Comparison of ENCODE assay signal across 15 cellular contexts in genomic region chr2:37923308-37924055, GRCh38. TPM values are rescaled to one million over a fixed set of nuclear protein-coding genes. Genes with fewer than 3 reads are reported as not detected.
DNase-seq lines count a peak whose midpoint lies in the region; ATAC-seq and TF ChIP-seq lines count a peak whose summit lies in the region.
"Had no signal": no experiment of that assay in that cellular context is flagged by ENCODE, and none has a peak within 500 bp of the region (broad histone marks: within the 10 kb centered on the region; RNA-seq: fewer than 3 reads in every experiment).

No MANE protein-coding gene starts in this region.

- H3K27me3 Mint-ChIP-seq in GM23338 (ENCODE audit: insufficient read depth, low read depth, poor library complexity) = peaks cover 2% of the 10 kb centered on the region
- H3K27me3 Mint-ChIP-seq in immature natural killer cell (ENCODE audit: low read depth in 3 of 3) = peaks cover 7 to 17% (median 12%) of the 10 kb centered on the region in 3 donors
- H3K27me3 Mint-ChIP-seq in progenitor cell of endocrine pancreas = no peaks in the 10 kb centered on the region

- CTCF ChIA-PET in PC-9 (lab: Charles Lee) = no interaction called here

- H3K79me2 ChIP-seq in GM23338 (replicated peaks; ENCODE audit: insufficient read depth) = no peaks in the 10 kb centered on the region
- H3K79me2 ChIP-seq in PC-9 (ENCODE audit: low read depth) = no peaks in the 10 kb centered on the region
- no peaks in the 10 kb centered on the region for H3K79me2 ChIP-seq in osteoblast (ENCODE audit: insufficient read depth, low read length)
- H3K79me2 ChIP-seq: parathyroid adenoma had no signal

- no peak for ATAC-seq in GM23338

- H3K36me3 ChIP-seq in GM23338 (ENCODE audit: insufficient read depth) (no peaks in the 10 kb centered on the region), PC-9 (ENCODE audit: low read depth) (no peaks in the 10 kb centered on the region), osteoblast (ENCODE audit: insufficient read depth, low read length) (no peaks in the 10 kb centered on the region)
- H3K36me3 ChIP-seq: cardiac muscle cell, SJCRH30 had no signal

- H2AFZ ChIP-seq in GM23338 (no peak overlapping the region), PC-9 (no peak overlapping the region), osteoblast (ENCODE audit: low read length) (no peak overlapping the region)

- H3K9me2 ChIP-seq in GM23338 (ENCODE audit: insufficient read depth) (no peaks in the 10 kb centered on the region), PC-9 (ENCODE audit: insufficient read depth) (0 out of 2 replicates have a peak, but pooled peaks cover 4% of the 10 kb centered on the region)

- peaks cover 8% of the 10 kb centered on the region for H3K4me1 Mint-ChIP-seq in GM23338
- peaks cover 10 to 19% of the 10 kb centered on the region in 2 donors for H3K4me1 Mint-ChIP-seq in immature natural killer cell
- peaks cover 20% of the 10 kb centered on the region for H3K4me1 Mint-ChIP-seq in progenitor cell of endocrine pancreas (ENCODE audit: low read depth)

- H3F3A ChIP-seq in GM23338 (replicated peaks; ENCODE audit: low read depth) = no peaks in the 10 kb centered on the region; the same call in 1 of the 2 replicates
- H3F3A ChIP-seq in PC-9 (ENCODE audit: insufficient read depth, low read depth) = peaks cover 14% of the 10 kb centered on the region

- TF ChIP-seq CTCF in GM23338 (conservative IDR thresholded peaks at IDR 0.05; ENCODE audit: low read depth in 2 of 2) (no peak), PC-9 (conservative IDR thresholded peaks at IDR 0.05) (no peak), progenitor cell of endocrine pancreas (IDR thresholded peaks at IDR 0.05; ENCODE audit: unreplicated experiment) (no peak), osteoblast (IDR thresholded peaks at IDR 0.05; ENCODE audit: extremely low read depth, low read depth, low read length) (no peak)

- H3K4me3 ChIP-seq in GM23338 (no peak overlapping the region), PC-9 (no peak overlapping the region), osteoblast (ENCODE audit: insufficient read depth, low read length) (no peak overlapping the region)
- H3K4me3 ChIP-seq: cardiac muscle cell, SJCRH30 had no signal

- H3K9me3 ChIP-seq in PC-9 (ENCODE audit: insufficient read depth, low read depth) = no peaks in the 10 kb centered on the region
- H3K9me3 ChIP-seq in osteoblast (ENCODE audit: low read depth, low read length) = no peaks in the 10 kb centered on the region
- H3K9me3 ChIP-seq: SJCRH30 had no signal

- H3K27ac Mint-ChIP-seq in GM23338 = no peak overlapping the region
- H3K27ac Mint-ChIP-seq in immature natural killer cell = no peak overlapping the region
- no peak overlapping the region for H3K27ac Mint-ChIP-seq in progenitor cell of endocrine pancreas
- H3K27ac Mint-ChIP-seq: activated naive CD4-positive, alpha-beta T cell treated with anti-CD3 and anti-CD28 coated beads, Interleukin-2, amount 10 ng/mL, durations not matched to agents 7 days and 5 days had no signal

- H3K4me2 ChIP-seq in GM23338 (no peak overlapping the region), PC-9 (peak overlapping the region; percentile 85; the same call in 1 of the 2 replicates), osteoblast (ENCODE audit: insufficient read depth, low read length) (no peak overlapping the region)

- H3K4me1 ChIP-seq in GM23338 (ENCODE audit: insufficient read depth) = no peaks in the 10 kb centered on the region; the same call in 1 of the 2 replicates
- peaks cover 23% of the 10 kb centered on the region for H3K4me1 ChIP-seq in PC-9 (replicated peaks; ENCODE audit: insufficient read depth)
- H3K4me1 ChIP-seq in osteoblast (ENCODE audit: insufficient read depth, low read length) = peaks cover 6% of the 10 kb centered on the region
- H3K4me1 ChIP-seq: parathyroid adenoma had no signal

- H4K20me1 ChIP-seq in GM23338 (replicated peaks; ENCODE audit: insufficient read depth) (no peaks in the 10 kb centered on the region), PC-9 (ENCODE audit: insufficient read depth) (no peaks in the 10 kb centered on the region), osteoblast (ENCODE audit: insufficient read depth, low read length) (no peaks in the 10 kb centered on the region)

- H3K27ac ChIP-seq in GM23338 (ENCODE audit: low read depth) (no peak overlapping the region), PC-9 (no peak overlapping the region), osteoblast (ENCODE audit: low read depth, low read length) (no peak overlapping the region)
- H3K27ac ChIP-seq: cardiac muscle cell, parathyroid adenoma, SJCRH30 had no signal

- intact Hi-C loops in PC-9 (cut with micrococcal nuclease; ENCODE audit: unreplicated experiment) = no loop called here

- peaks cover 4% of the 10 kb centered on the region; the same call in 2 of the 3 replicates for H3K36me3 Mint-ChIP-seq in GM23338 (ENCODE audit: low read depth)
- no peaks in the 10 kb centered on the region for H3K36me3 Mint-ChIP-seq in immature natural killer cell
- H3K36me3 Mint-ChIP-seq in progenitor cell of endocrine pancreas (ENCODE audit: insufficient read depth) = no peaks in the 10 kb centered on the region

- DNase-seq in GM23338 (ENCODE audit: low spot score) = no peak
- no peak for DNase-seq in PC-9
- no peak for DNase-seq in immature natural killer cell
- DNase-seq in progenitor cell of endocrine pancreas (ENCODE audit: low spot score, unreplicated experiment) = no peak
- DNase-seq in activated CD4-positive, alpha-beta T cell treated with anti-CD3 and anti-CD28 coated beads for 4 hours = no peak
- no peak for DNase-seq in osteoblast (ENCODE audit: insufficient read length, low spot score, missing footprints)
- no peak for DNase-seq in hepatic stellate cell (ENCODE audit: low spot score)
- DNase-seq: activated naive CD4-positive, alpha-beta T cell treated with anti-CD3 and anti-CD28 coated beads, Interleukin-2, amount 10 ng/mL, durations not matched to agents 7 days and 5 days; foreskin fibroblast; HCEC 1CT; mesendoderm; NCI-H345; SJCRH30 had no signal

- H3K4me3 Mint-ChIP-seq in GM23338 (peak overlapping the region; percentile 87; the same call in 2 of the 3 replicates), immature natural killer cell (peak overlapping the region; percentile 29 to 98 (median 95)), progenitor cell of endocrine pancreas (ENCODE audit: low read depth) (peak overlapping the region; percentile 81)

- no TSS peak for BruUV-seq in PC-9 (replicated peaks; lab: Mats Ljungman, UMichigan)

- H3K27me3 ChIP-seq in GM23338 (ENCODE audit: insufficient read depth) = peaks cover 12% of the 10 kb centered on the region
- H3K27me3 ChIP-seq in PC-9 (ENCODE audit: insufficient read depth, low read depth) = no peaks in the 10 kb centered on the region
- H3K27me3 ChIP-seq in osteoblast (ENCODE audit: insufficient read depth, low read length) = peaks cover 11% of the 10 kb centered on the region
- H3K27me3 ChIP-seq: SJCRH30 had no signal

- H3K9me3 Mint-ChIP-seq in GM23338 = no peaks in the 10 kb centered on the region
- H3K9me3 Mint-ChIP-seq in immature natural killer cell = no peaks in the 10 kb centered on the region
- no peaks in the 10 kb centered on the region for H3K9me3 Mint-ChIP-seq in progenitor cell of endocrine pancreas (ENCODE audit: low read depth)
- H3K9me3 Mint-ChIP-seq: activated naive CD4-positive, alpha-beta T cell treated with anti-CD3 and anti-CD28 coated beads, Interleukin-2, amount 10 ng/mL, durations not matched to agents 7 days and 5 days had no signal

- POLR2A ChIA-PET in PC-9 (lab: Charles Lee; ENCODE audit: unreplicated experiment) = no interaction called here

TF ChIP-seq in GM23338, 12 proteins besides CTCF, POLR2A, EP300 and RAD21:
- no peak for TF ChIP-seq CREB1 (CRISPR knock-in tag; IDR thresholded peaks at IDR 0.05; ENCODE audit: low read depth)
- no peak for TF ChIP-seq POLR2AphosphoS5 (IDR thresholded peaks at IDR 0.05; ENCODE audit: low read depth)
- TF ChIP-seq REST (IDR thresholded peaks at IDR 0.05; ENCODE audit: unreplicated experiment) = no peak
- TF ChIP-seq STAT1 (IDR thresholded peaks at IDR 0.05; ENCODE audit: unreplicated experiment) = no peak
- no peak for TF ChIP-seq EZH2 (IDR thresholded peaks at IDR 0.05; ENCODE audit: low read depth, unreplicated experiment)

RNA-seq across cellular contexts. Expression of gene RMDN2, which starts 1.6 kb away (rescaled TPM):
- 2.7 and 3.4 TPM in 2 replicates for total RNA-seq in GM23338 (2014; rRNA removed; shearing (Covaris generic))
- 3.2 and 3.6 TPM in 2 replicates for polyA plus RNA-seq in GM23338 (2016; fragmentation: Nextera tagmentation; extraction: Ambion mirVana)
- 4.0 and 5.3 TPM in 2 replicates for total RNA-seq in PC-9 (2021)
- polyA plus RNA-seq in immature natural killer cell = 1 to 10 TPM; 4.4 to 7.7 (median 6.3) TPM
- 9.1 and 9.2 TPM in 2 replicates for total RNA-seq in progenitor cell of endocrine pancreas
- 11.9 and 20.0 TPM in 2 replicates for total RNA-seq in osteoblast
